9 cellular contexts compared by ENCODE assay signal in genomic region chr6:45420909-45421699, GRCh38.
DNase-seq lines count a peak whose midpoint lies in the region; ATAC-seq and TF ChIP-seq lines count a peak whose summit lies in the region.
"Had no signal": no experiment of that assay in that cellular context is flagged by ENCODE, and none has a peak within 500 bp of the region (broad histone marks: within the 10 kb centered on the region; RNA-seq: fewer than 3 reads in every experiment).

No MANE protein-coding gene starts in this region.

- H3K27ac ChIP-seq in VCaP (peak overlapping the region; percentile 41; the same call in 1 of the 2 replicates), iPS DF 6.9 (ENCODE audit: low read length) (no peak overlapping the region)
- H3K27ac ChIP-seq: 22Rv1 had no signal

- peaks cover 61% of the 10 kb centered on the region for H3K4me1 Mint-ChIP-seq in stimulated activated memory B cell treated with anti-CD40 and anti-IgM and Interleukin-4, amounts not matched to agents 10 μg/mL and 1 μg/mL and 100 μg/mL, for 72 hours

- DNase-seq in DMS53 (lab: John Stamatoyannopoulos, UW) (peak; percentile 41), DMS53 treated with DMSO at 0.1 percent for 48 hours (lab: John Stamatoyannopoulos, UW; ENCODE audit: unreplicated experiment) (no peak), iPS DF 6.9 (ENCODE audit: low read depth, low spot score) (no peak), NCI-H1694 (lab: John Stamatoyannopoulos, UW) (no peak)

- H3K27me3 Mint-ChIP-seq in stimulated activated memory B cell treated with anti-CD40 and anti-IgM and Interleukin-4, amounts not matched to agents 10 μg/mL and 1 μg/mL and 100 μg/mL, for 72 hours = peaks cover 71% of the 10 kb centered on the region

- H3K4me3 Mint-ChIP-seq in stimulated activated memory B cell treated with anti-CD40 and anti-IgM and Interleukin-4, amounts not matched to agents 10 μg/mL and 1 μg/mL and 100 μg/mL, for 72 hours = peak overlapping the region; percentile 91

- no peak for TF ChIP-seq CTCF in VCaP (conservative IDR thresholded peaks at IDR 0.05)

- no peaks in the 10 kb centered on the region for H3K36me3 ChIP-seq in iPS DF 6.9 (ENCODE audit: control insufficient read depth, insufficient read depth, low read length)

- H3K27me3 ChIP-seq in iPS DF 6.9 (ENCODE audit: control insufficient read depth, insufficient read depth, low read length) = peaks cover 26% of the 10 kb centered on the region

- peaks cover 3% of the 10 kb centered on the region; the same call in 1 of the 2 replicates for H3K4me1 ChIP-seq in iPS DF 6.9 (ENCODE audit: control insufficient read depth, insufficient read depth, low read length)

- H3K27ac Mint-ChIP-seq in stimulated activated memory B cell treated with anti-CD40 and anti-IgM and Interleukin-4, amounts not matched to agents 10 μg/mL and 1 μg/mL and 100 μg/mL, for 72 hours = peak overlapping the region; percentile 86

- H3K9me3 Mint-ChIP-seq in stimulated activated memory B cell treated with anti-CD40 and anti-IgM and Interleukin-4, amounts not matched to agents 10 μg/mL and 1 μg/mL and 100 μg/mL, for 72 hours = no peaks in the 10 kb centered on the region

- WGBS in iPS DF 6.9 (ENCODE audit: insufficient coverage, insufficient read length) = no CpG with 5 or more reads among the region's 19 CpGs

- no peaks in the 10 kb centered on the region for H3K9me3 ChIP-seq in iPS DF 6.9 (ENCODE audit: control insufficient read depth, insufficient read depth, low read length)

- no peak for ATAC-seq in stimulated activated memory B cell treated with anti-CD40 and anti-IgM and Interleukin-4, amounts not matched to agents 10 μg/mL and 1 μg/mL and 100 μg/mL, for 72 hours
- ATAC-seq in GM18511 (IDR thresholded peaks at IDR 0.05; ENCODE audit: unreplicated experiment) = no peak
- ATAC-seq in GM19397 (IDR thresholded peaks at IDR 0.05; ENCODE audit: unreplicated experiment) = no peak

- H3K4me3 ChIP-seq in iPS DF 6.9 (ENCODE audit: low read length) = peak overlapping the region; percentile 72; the same call in 1 of the 2 replicates

- no peaks in the 10 kb centered on the region for H3K36me3 Mint-ChIP-seq in stimulated activated memory B cell treated with anti-CD40 and anti-IgM and Interleukin-4, amounts not matched to agents 10 μg/mL and 1 μg/mL and 100 μg/mL, for 72 hours
